2 cellular contexts compared by ENCODE assay signal in genomic region chr5:79555418-79555817, GRCh38.
TF ChIP-seq lines count a peak whose summit lies in the region.

No MANE protein-coding gene starts in this region.

TF ChIP-seq in SK-N-SH, 30 proteins besides CTCF, POLR2A, EP300 and RAD21 (continued from another document):
- TF ChIP-seq ZBTB33 (IDR thresholded peaks at IDR 0.05; ENCODE audit: borderline replicate concordance, low read depth) (no peak), FOXM1 (IDR thresholded peaks at IDR 0.05; ENCODE audit: low read depth) (no peak), IRF3 (IDR thresholded peaks at IDR 0.05; ENCODE audit: low read depth, low read length) (no peak), USF1 (IDR thresholded peaks at IDR 0.05; ENCODE audit: borderline replicate concordance, low read depth) (no peak), ELF1 (IDR thresholded peaks at IDR 0.05) (no peak), SIN3A (IDR thresholded peaks at IDR 0.05; ENCODE audit: borderline replicate concordance, low read depth, low read length) (no peak), TCF12 (IDR thresholded peaks at IDR 0.05) (no peak), REST (IDR thresholded peaks at IDR 0.05; ENCODE audit: low read depth, low read length) (no peak), MAX (IDR thresholded peaks at IDR 0.05; ENCODE audit: low read depth) (no peak), RXRA (IDR thresholded peaks at IDR 0.05; ENCODE audit: borderline replicate concordance, low read depth) (no peak), PBX3 (IDR thresholded peaks at IDR 0.05) (no peak), SMC3 (IDR thresholded peaks at IDR 0.05; ENCODE audit: low read depth, low read length) (no peak), RCOR1 (IDR thresholded peaks at IDR 0.05; ENCODE audit: low read length) (no peak), CHD2 (IDR thresholded peaks at IDR 0.05; ENCODE audit: low read length, partially characterized antibody) (no peak), GABPA (IDR thresholded peaks at IDR 0.05; ENCODE audit: low read depth) (no peak), MEF2A (IDR thresholded peaks at IDR 0.05; ENCODE audit: borderline replicate concordance, low read depth) (no peak), FOXJ3 (CRISPR knock-in tag; IDR thresholded peaks at IDR 0.05) (no peak)

TF ChIP-seq in SK-N-SH treated with all-trans-retinoic acid at 6 μM for 48 hours, 23 proteins besides CTCF, POLR2A, EP300 and RAD21 (continued from another document):
- TF ChIP-seq ZNF8 (CRISPR knock-in tag; IDR thresholded peaks at IDR 0.05) (no peak), PPARA (CRISPR knock-in tag; IDR thresholded peaks at IDR 0.05; ENCODE audit: borderline replicate concordance) (no peak), TOX (CRISPR knock-in tag; IDR thresholded peaks at IDR 0.05; ENCODE audit: borderline replicate concordance) (no peak), ZNF70 (CRISPR knock-in tag; IDR thresholded peaks at IDR 0.05) (no peak), CSRNP3 (CRISPR knock-in tag; IDR thresholded peaks at IDR 0.05) (no peak), CSDC2 (CRISPR knock-in tag; IDR thresholded peaks at IDR 0.05) (no peak), ZC3H10 (CRISPR knock-in tag; IDR thresholded peaks at IDR 0.05) (no peak), TSHZ2 (CRISPR knock-in tag; IDR thresholded peaks at IDR 0.05) (no peak), PATZ1 (CRISPR knock-in tag; IDR thresholded peaks at IDR 0.05; ENCODE audit: borderline replicate concordance) (no peak), RARB (CRISPR knock-in tag; IDR thresholded peaks at IDR 0.05) (no peak)
